In the genomic region with DNA sequence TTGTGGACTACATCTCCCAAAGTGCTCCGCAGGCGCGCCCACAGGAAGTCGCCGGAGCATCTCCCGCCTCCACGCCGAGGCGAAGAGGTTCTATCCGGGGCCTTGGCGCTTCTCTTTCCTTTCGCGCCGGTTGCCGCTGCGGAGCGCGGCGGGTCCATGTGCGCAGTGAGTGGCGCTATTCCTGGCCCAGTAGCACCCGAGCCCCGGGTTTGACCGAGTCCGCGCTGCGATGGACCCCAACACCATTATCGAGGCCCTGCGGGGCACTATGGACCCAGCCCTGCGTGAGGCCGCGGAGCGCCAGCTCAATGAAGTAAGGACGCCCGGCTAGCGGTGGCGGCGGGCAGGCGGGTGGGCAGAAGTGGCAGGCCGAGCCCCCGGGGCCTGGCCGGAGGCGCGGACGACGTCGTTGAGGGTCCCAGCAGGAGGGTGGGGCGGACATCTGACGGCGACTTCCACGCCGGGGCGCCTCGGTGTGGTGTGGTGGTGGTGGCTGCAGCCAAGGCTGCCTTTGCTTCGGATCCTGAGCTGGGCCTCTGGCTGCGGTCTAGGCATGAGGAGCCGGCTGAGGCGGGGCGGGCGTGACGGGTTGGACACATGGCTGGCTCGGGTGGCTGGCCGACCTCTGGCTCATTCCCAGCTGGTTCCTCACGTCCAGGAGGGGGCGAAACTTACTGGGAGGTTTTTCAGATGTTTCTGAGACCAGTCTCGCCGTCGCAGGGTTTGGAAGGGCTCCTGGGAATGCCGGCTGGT, we compare ENCODE assay signal across 8 cellular contexts. TPM values are rescaled to one million over a fixed set of nuclear protein-coding genes. Genes with fewer than 3 reads are reported as not detected.
DNase-seq lines count a peak whose midpoint lies in the region; ATAC-seq and TF ChIP-seq lines count a peak whose summit lies in the region.

TSS of gene IPO7 (plus strand) at position 118 of the 753 bp plus-strand sequence. CDS start at position 230, 112 bp downstream.

- H3K4me2 ChIP-seq in OCI-LY7 (ENCODE audit: low read length): peak within 1 kb of the TSS; percentile 82

- ATAC-seq in GM21423 (IDR thresholded peaks at IDR 0.05; ENCODE audit: unreplicated experiment): peak; percentile 94

- H3K9me2 ChIP-seq in OCI-LY7 (ENCODE audit: insufficient read depth, low read length): no peaks in the 10 kb centered on the region

- peaks cover 20% of the 10 kb centered on the region for H3K4me1 ChIP-seq in HUES6 (ENCODE audit: control insufficient read depth, insufficient read depth, low read length)
- peaks cover 27% of the 10 kb centered on the region for H3K4me1 ChIP-seq in OCI-LY7 (ENCODE audit: insufficient read depth, low read length, poor library complexity, severe bottlenecking)
- H3K4me1 ChIP-seq in muscle layer of colon (ENCODE audit: insufficient read depth, low read length): peaks cover 31% of the 10 kb centered on the region

- H3K36me3 ChIP-seq in HUES6 (ENCODE audit: control insufficient read depth, insufficient read depth, low read length) (peaks cover 32% of the 10 kb centered on the region), OCI-LY7 (ENCODE audit: insufficient read depth, low read length) (peaks cover 44% of the 10 kb centered on the region), muscle layer of colon (ENCODE audit: insufficient read depth, low read length) (no peaks in the 10 kb centered on the region)

- H3K27ac ChIP-seq in HUES6 (ENCODE audit: low read depth, low read length) (peak within 1 kb of the TSS; percentile 99), OCI-LY7 (ENCODE audit: low read depth, low read length, poor library complexity, severe bottlenecking) (peak within 1 kb of the TSS; percentile 64), muscle layer of colon (ENCODE audit: low read depth, low read length) (peak within 1 kb of the TSS; percentile 98)

- TF ChIP-seq CTCF in OCI-LY7 (conservative IDR thresholded peaks at IDR 0.05; ENCODE audit: low read length): peak; percentile 49

- H3K79me2 ChIP-seq in OCI-LY7 (ENCODE audit: insufficient read depth, low read depth, low read length): peaks cover 55% of the 10 kb centered on the region

- DNase-seq in DMS 273 (lab: John Stamatoyannopoulos, UW; ENCODE audit: unreplicated experiment): peak; percentile 95
- peak; percentile 94 for DNase-seq in OCI-LY7 (ENCODE audit: low spot score)
- DNase-seq in activated T-cell treated with anti-CD3 and anti-CD28 coated beads for 48 hours (ENCODE audit: low read depth): peak; percentile 88
- DNase-seq in erythroblast (lab: John Stamatoyannopoulos, UW): peak; percentile 93
- peak; percentile 68 for DNase-seq in stimulated activated CD8-positive, alpha-beta memory T cell treated with anti-CD3 and anti-CD28 coated beads, Interleukin-7, amount 100 ng/mL, for 24 hours (ENCODE audit: low read depth)

- TF ChIP-seq POLR2A in erythroblast (IDR thresholded peaks at IDR 0.05; ENCODE audit: low read length): peak; percentile 96

- H3K9me3 ChIP-seq in HUES6 (ENCODE audit: control insufficient read depth, insufficient read depth, low read depth, low read length) (no peaks in the 10 kb centered on the region), OCI-LY7 (ENCODE audit: low read length) (no peaks in the 10 kb centered on the region), muscle layer of colon (ENCODE audit: low read length) (no peaks in the 10 kb centered on the region)

- H3K27me3 ChIP-seq in HUES6 (ENCODE audit: control insufficient read depth, insufficient read depth, low read length): no peaks in the 10 kb centered on the region
- no peaks in the 10 kb centered on the region for H3K27me3 ChIP-seq in muscle layer of colon (ENCODE audit: control insufficient read depth in 1 of 2, insufficient read depth in 2 of 2, low read length in 2 of 2)

- H3K4me3 ChIP-seq in HUES6 (ENCODE audit: low read depth, low read length) (peak within 1 kb of the TSS; percentile 85), OCI-LY7 (ENCODE audit: low read depth, low read length, poor library complexity, severe bottlenecking) (peak within 1 kb of the TSS; percentile 97), muscle layer of colon (ENCODE audit: low read depth in 1 of 2, low read length in 2 of 2) (peak within 1 kb of the TSS; percentile 92 to 99)

- BruUV-seq in OCI-LY7 (replicated peaks; lab: Mats Ljungman, UMichigan): no TSS peak

- H4K20me1 ChIP-seq in OCI-LY7 (ENCODE audit: insufficient read depth, low read length): peaks cover 24% of the 10 kb centered on the region

- H3K9ac ChIP-seq in HUES6 (ENCODE audit: low read length): peak within 1 kb of the TSS; percentile 99
- H3K9ac ChIP-seq in muscle layer of colon (ENCODE audit: low read length): peak within 1 kb of the TSS; percentile 70

- CTCF ChIA-PET in OCI-LY7 (lab: Charles Lee; ENCODE audit: unreplicated experiment): interaction anchor here (0.5 to 1.5 kb wide), 5 partner anchors 12 to 926 kb away, joined by 3 read pairs; no protein-coding TSS in a partner anchor

- intact Hi-C loops in OCI-LY7 (cut with micrococcal nuclease; ENCODE audit: unreplicated experiment): loop anchor here (1.0 to 10.0 kb wide), 4 partner anchors 20 to 930 kb away; partner anchors contain the start of gene TMEM41B

- peak within 1 kb of the TSS; percentile 88 for H2AFZ ChIP-seq in OCI-LY7 (ENCODE audit: low read length)

- POLR2A ChIA-PET in OCI-LY7 (lab: Charles Lee): interaction anchor here (0.6 to 2.9 kb wide), 14 partner anchors 11 to 216 kb away, joined by 3 to 15 read pairs (median 4); partner anchors contain the start of gene WEE1

RNA-seq across cellular contexts. Expression of gene IPO7, which starts in this region (rescaled TPM):
- 88.3 and 120 TPM in 2 replicates for total RNA-seq in OCI-LY7 (2014; rRNA removed; shearing (Covaris generic))
- 150 and 160 TPM in 2 replicates for total RNA-seq in OCI-LY7 (2022)

Comparison
In these comparisons a context has a peak if more than half of its experiments do, and no peak if none do; other contexts are left out.
1. Peak in every context shown above with its lines: DNase-seq, ATAC-seq, H3K4me3 ChIP-seq and H3K27ac ChIP-seq.